ENCODE assay signal across 8 cellular contexts in genomic region chr1:61851849-61852692, GRCh38.
DNase-seq lines count a peak whose midpoint lies in the region; ATAC-seq, FAIRE-seq and TF ChIP-seq lines count a peak whose summit lies in the region.

No MANE protein-coding gene starts in this region.

- 71% methylated on average over 6 of the region's 6 CpGs for WGBS in right lobe of liver (ENCODE audit: insufficient coverage, low coverage, low lambda C conversion rate, missing lambda C conversion rate)

- no peak for TF ChIP-seq POLR2A in right lobe of liver (IDR thresholded peaks at IDR 0.05)

- ATAC-seq in right lobe of liver (peak; percentile 72 to 76 (median 74)), HG03135 (IDR thresholded peaks at IDR 0.05; ENCODE audit: unreplicated experiment) (no peak)

- DNase-seq in A172 (ENCODE audit: low spot score) (peak; percentile 62), GM04504 (ENCODE audit: low read depth) (peak; percentile 46), right lobe of liver (no peak), ecto neural progenitor cell (ENCODE audit: low spot score) (no peak)
- peak; percentile 68 for DNase-seq in Jurkat, Clone E6-1 (ENCODE audit: low read depth, low spot score)

- H3K9ac ChIP-seq in OCI-LY3 (ENCODE audit: low read length), result no peak overlapping the region

- no peak overlapping the region for H2AFZ ChIP-seq in OCI-LY3 (ENCODE audit: low read depth, low read length)

- no peaks in the 10 kb centered on the region for H4K20me1 ChIP-seq in OCI-LY3 (ENCODE audit: insufficient read depth, low read length)

- intact Hi-C loops in right lobe of liver (cut with DNase I), result no loop called here

- H3K36me3 ChIP-seq in OCI-LY3 (replicated peaks; ENCODE audit: low read depth, low read length), result no peaks in the 10 kb centered on the region
- H3K36me3 ChIP-seq in right lobe of liver, result peaks cover 0 to 15% (median 4%) of the 10 kb centered on the region in 4 donors

- FAIRE-seq in colon (lab: Jason Lieb, UNC), result peak; percentile 69

- H3K4me3 ChIP-seq in Jurkat, Clone E6-1 (ENCODE audit: low read length), result no peak overlapping the region
- no peak overlapping the region for H3K4me3 ChIP-seq in OCI-LY3 (ENCODE audit: low read length)
- no peak overlapping the region for H3K4me3 ChIP-seq in right lobe of liver

- H3K4me1 ChIP-seq in OCI-LY3 (ENCODE audit: low read length) (no peaks in the 10 kb centered on the region), right lobe of liver (no peaks in the 10 kb centered on the region)

- H3K27me3 ChIP-seq in OCI-LY3 (ENCODE audit: low read depth, low read length) (no peaks in the 10 kb centered on the region), right lobe of liver (no peaks in the 10 kb centered on the region)

- no peaks in the 10 kb centered on the region for H3K79me2 ChIP-seq in OCI-LY3 (ENCODE audit: low read length)

- no peak overlapping the region for H3K27ac ChIP-seq in OCI-LY3 (ENCODE audit: low read length)
- no peak overlapping the region for H3K27ac ChIP-seq in right lobe of liver

- TF ChIP-seq CTCF in OCI-LY3 (IDR thresholded peaks at IDR 0.05; ENCODE audit: low read depth, low read length), result peak; percentile 66
- peak; percentile 61 to 75 (median 70) for TF ChIP-seq CTCF in right lobe of liver (IDR thresholded peaks at IDR 0.05)

- no peaks in the 10 kb centered on the region for H3K9me3 ChIP-seq in OCI-LY3 (ENCODE audit: insufficient read depth, low read length)
- no peaks in the 10 kb centered on the region for H3K9me3 ChIP-seq in right lobe of liver

- H3K4me2 ChIP-seq in OCI-LY3 (ENCODE audit: low read length), result no peak overlapping the region

Comparison
In these comparisons a context has a peak if more than half of its experiments do, and no peak if none do; other contexts are left out.
1. DNase-seq: peak in A172 (single experiment), GM04504 (single experiment) and Jurkat, Clone E6-1 (single experiment); none in right lobe of liver (0 of 3) and ecto neural progenitor cell (single experiment).